ENCODE assay signal across 1 cellular context in genomic region chr22:47105085-47105484, GRCh38.
TF ChIP-seq lines count a peak whose summit lies in the region.

No MANE protein-coding gene starts in this region.

TF ChIP-seq in GM12878, 131 proteins besides CTCF, POLR2A, EP300 and RAD21 (continued from another document):
- TF ChIP-seq FOXM1 (IDR thresholded peaks at IDR 0.05; ENCODE audit: low read depth, low read length) = peak; percentile 50; the same call in 1 of the 2 replicates
